10 cellular contexts compared by ENCODE assay signal in the genomic region with DNA sequence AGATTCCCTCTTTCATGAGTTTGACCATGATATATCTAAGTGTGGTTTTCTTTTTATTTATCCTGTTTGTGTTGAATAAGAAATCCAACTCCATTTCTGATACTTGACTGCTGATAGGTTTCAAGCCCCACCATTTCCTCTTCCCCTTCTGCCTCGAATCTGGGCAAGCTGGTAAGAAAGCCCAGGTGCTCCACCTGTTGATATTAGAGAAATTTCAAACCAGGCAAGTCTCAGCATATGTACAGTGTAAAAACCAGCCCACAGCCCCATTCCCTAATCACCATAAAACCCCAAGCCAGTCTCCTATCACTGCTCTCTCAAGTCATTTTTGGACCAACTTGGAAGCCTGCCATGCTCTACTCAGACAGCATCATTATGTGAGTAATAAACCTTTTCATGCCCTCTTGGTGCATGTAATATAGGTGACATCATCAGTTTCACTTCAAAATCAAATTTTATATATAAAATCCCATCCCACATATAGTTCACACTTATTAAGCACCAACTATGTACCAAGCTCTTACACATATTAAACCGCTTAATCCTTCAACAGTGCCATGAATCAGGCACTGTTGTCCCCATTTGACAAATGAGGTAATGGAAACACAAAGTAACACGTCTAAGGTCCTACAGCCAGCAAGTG. TPM values are rescaled to one million over a fixed set of nuclear protein-coding genes. Genes with fewer than 3 reads are reported as not detected.
DNase-seq lines count a peak whose midpoint lies in the region; ATAC-seq and TF ChIP-seq lines count a peak whose summit lies in the region.
"Had no signal": no experiment of that assay in that cellular context is flagged by ENCODE, and none has a peak within 500 bp of the region (broad histone marks: within the 10 kb centered on the region; RNA-seq: fewer than 3 reads in every experiment).

No MANE protein-coding gene starts in this region.

- H4K20me1 ChIP-seq in IMR-90 (ENCODE audit: insufficient read depth, low read length), result peaks cover 12% of the 10 kb centered on the region

- peak; percentile 44 for DNase-seq in DMS79 (lab: John Stamatoyannopoulos, UW)
- DNase-seq in IMR-90, result peak; percentile 76
- DNase-seq in activated naive CD8-positive, alpha-beta T cell treated with anti-CD3 and anti-CD28 coated beads for 36 hours, result peak; percentile 9
- no peak for DNase-seq in naive thymus-derived CD4-positive, alpha-beta T cell
- DNase-seq in pons (ENCODE audit: low spot score), result no peak
- no peak for DNase-seq in AG08396 (ENCODE audit: low spot score)
- DNase-seq: hippocampal formation had no signal

- in situ Hi-C loops in IMR-90 (cut with MboI; ENCODE audit: low sequenced_read_pairs), result no loop called here

- H2BK20ac ChIP-seq in IMR-90 (ENCODE audit: low read depth, low read length), result no peak overlapping the region

- H4K8ac ChIP-seq in IMR-90 (ENCODE audit: low read depth in 2 of 2, low read length in 2 of 2), result no peak overlapping the region

- H2AK9ac ChIP-seq in IMR-90 (replicated peaks; ENCODE audit: low read depth, low read length, poor library complexity), result no peak overlapping the region

- no peak; the same call in 1 of the 2 replicates for ATAC-seq in IMR-90 (ENCODE audit: low read depth)
- no peak for ATAC-seq in naive thymus-derived CD4-positive, alpha-beta T cell
- no peak for ATAC-seq in HG02870 (IDR thresholded peaks at IDR 0.05; ENCODE audit: unreplicated experiment)
- ATAC-seq in GM18868 (IDR thresholded peaks at IDR 0.05; ENCODE audit: unreplicated experiment), result no peak

- no peak overlapping the region for H3K9ac ChIP-seq in IMR-90 (ENCODE audit: low read depth, low read length)

- no peak for TF ChIP-seq RAD21 in IMR-90 (IDR thresholded peaks at IDR 0.05; ENCODE audit: low read length)

- H3K4me1 Mint-ChIP-seq in activated naive CD8-positive, alpha-beta T cell treated with anti-CD3 and anti-CD28 coated beads for 36 hours, result peaks cover 33% of the 10 kb centered on the region
- peaks cover 29 to 68% (median 63%) of the 10 kb centered on the region in 7 donors for H3K4me1 Mint-ChIP-seq in naive thymus-derived CD4-positive, alpha-beta T cell

- no peak overlapping the region for H3K56ac ChIP-seq in IMR-90 (ENCODE audit: extremely low read depth, insufficient read depth, low read length)

- H3K18ac ChIP-seq in IMR-90 (ENCODE audit: low read depth, low read length), result no peak overlapping the region

- no peak for TF ChIP-seq CTCF in IMR-90 (conservative IDR thresholded peaks at IDR 0.05; ENCODE audit: low read depth, low read length)

- no peaks in the 10 kb centered on the region for H3K9me3 ChIP-seq in IMR-90 (ENCODE audit: control insufficient read depth, insufficient read depth, low read length)
- no peaks in the 10 kb centered on the region for H3K9me3 ChIP-seq in naive thymus-derived CD4-positive, alpha-beta T cell (ENCODE audit: control insufficient read depth in 2 of 3, low read length in 3 of 3)

- H4K5ac ChIP-seq in IMR-90 (ENCODE audit: low read depth, low read length), result no peak overlapping the region

- H3K79me1 ChIP-seq in IMR-90 (ENCODE audit: low read depth in 1 of 2, low read length in 2 of 2), result peaks cover 16 to 45% of the 10 kb centered on the region in 2 experiments

- H3K4me3 ChIP-seq in IMR-90 (ENCODE audit: insufficient read depth, low read depth, low read length), result no peak overlapping the region
- no peak overlapping the region for H3K4me3 ChIP-seq in naive thymus-derived CD4-positive, alpha-beta T cell (ENCODE audit: low read length)
- H3K4me3 ChIP-seq: skin epidermis had no signal

- no peak overlapping the region for H3K4me2 ChIP-seq in IMR-90 (ENCODE audit: low read depth, low read length)

- no peak overlapping the region for H3K27ac ChIP-seq in IMR-90 (ENCODE audit: insufficient read depth, low read length)
- no peak overlapping the region for H3K27ac ChIP-seq in naive thymus-derived CD4-positive, alpha-beta T cell (ENCODE audit: low read depth, low read length)
- H3K27ac ChIP-seq: skin epidermis had no signal

- peaks cover 10% of the 10 kb centered on the region for H3K4me1 ChIP-seq in IMR-90 (ENCODE audit: control insufficient read depth, insufficient read depth, low read length)
- peaks cover 0 to 6% of the 10 kb centered on the region in 2 donors for H3K4me1 ChIP-seq in naive thymus-derived CD4-positive, alpha-beta T cell (ENCODE audit: control insufficient read depth in 2 of 2, insufficient read depth in 2 of 2, low read length in 2 of 2)

- dilution Hi-C loops in IMR-90 (cut with HindIII; ENCODE audit: low sequenced_read_pairs, unreplicated experiment), result no loop called here

- CTCF ChIA-PET in IMR-90 (lab: Yijun Ruan, JAX), result interaction anchor here (1.8 kb wide), 1 partner anchor 10 kb away, joined by 6 read pairs; no protein-coding TSS in a partner anchor
- CTCF ChIA-PET in naive thymus-derived CD4-positive, alpha-beta T cell (lab: Charles Lee), result no interaction called here

- TF ChIP-seq POLR2A in IMR-90 (IDR thresholded peaks at IDR 0.05; ENCODE audit: low read depth, low read length), result no peak

- H3K27ac Mint-ChIP-seq in activated naive CD8-positive, alpha-beta T cell treated with anti-CD3 and anti-CD28 coated beads for 36 hours, result peak overlapping the region; percentile 2
- peak overlapping the region in 6 of 9 donors; percentile 0 to 83 (median 19) for H3K27ac Mint-ChIP-seq in naive thymus-derived CD4-positive, alpha-beta T cell

- no peaks in the 10 kb centered on the region for H3K27me3 Mint-ChIP-seq in activated naive CD8-positive, alpha-beta T cell treated with anti-CD3 and anti-CD28 coated beads for 36 hours
- H3K27me3 Mint-ChIP-seq in naive thymus-derived CD4-positive, alpha-beta T cell, result no peaks in the 10 kb centered on the region

- no peak overlapping the region for H2AK5ac ChIP-seq in IMR-90 (ENCODE audit: low read depth, low read length)

- H3K4ac ChIP-seq in IMR-90 (ENCODE audit: low read depth, low read length), result no peak overlapping the region

- POLR2A ChIA-PET in IMR-90 (lab: Charles Lee; ENCODE audit: unreplicated experiment), result no interaction called here
- POLR2A ChIA-PET in naive thymus-derived CD4-positive, alpha-beta T cell (lab: Charles Lee), result no interaction called here

- H3K4me3 Mint-ChIP-seq in activated naive CD8-positive, alpha-beta T cell treated with anti-CD3 and anti-CD28 coated beads for 36 hours, result no peak overlapping the region
- H3K4me3 Mint-ChIP-seq in naive thymus-derived CD4-positive, alpha-beta T cell, result no peak overlapping the region

- H3K36me3 ChIP-seq in IMR-90 (ENCODE audit: control insufficient read depth, insufficient read depth, low read length), result peaks cover 4% of the 10 kb centered on the region; the same call in 1 of the 2 replicates
- H3K36me3 ChIP-seq in naive thymus-derived CD4-positive, alpha-beta T cell (ENCODE audit: control insufficient read depth in 2 of 3, insufficient read depth in 3 of 3, low read length in 3 of 3), result peaks cover 0 to 14% (median 0%) of the 10 kb centered on the region in 3 experiments

- H2BK15ac ChIP-seq in IMR-90 (ENCODE audit: low read depth, low read length), result no peak overlapping the region

- no peak overlapping the region for H2AFZ ChIP-seq in IMR-90 (replicated peaks; ENCODE audit: low read length, poor library complexity)

- no peaks in the 10 kb centered on the region for H3K27me3 ChIP-seq in IMR-90 (ENCODE audit: control insufficient read depth, insufficient read depth, low read length)
- H3K27me3 ChIP-seq in naive thymus-derived CD4-positive, alpha-beta T cell (ENCODE audit: control insufficient read depth in 2 of 2, insufficient read depth in 2 of 2, low read length in 2 of 2), result no peaks in the 10 kb centered on the region

- H2BK5ac ChIP-seq in IMR-90 (ENCODE audit: low read depth, low read length, poor library complexity, severe bottlenecking), result no peak overlapping the region

- intact Hi-C loops in IMR-90 (cut with micrococcal nuclease), result no loop called here
- intact Hi-C loops in naive thymus-derived CD4-positive, alpha-beta T cell (cut with micrococcal nuclease), result loop anchor here in 1 of 2 donors (5.0 kb wide), 1 partner anchor 33 kb away; no protein-coding TSS in a partner anchor

- WGBS in IMR-90 (ENCODE audit: extremely low coverage in 2 of 2, insufficient read length in 1 of 2), 2 experiments, result no CpG with 5 or more reads among the region's 3 CpGs

- H3K23ac ChIP-seq in IMR-90 (ENCODE audit: low read depth, low read length), result no peak overlapping the region

- BruUV-seq in IMR-90 (replicated peaks; lab: Mats Ljungman, UMichigan), result no TSS peak

- peaks cover 53% of the 10 kb centered on the region for H3K36me3 Mint-ChIP-seq in activated naive CD8-positive, alpha-beta T cell treated with anti-CD3 and anti-CD28 coated beads for 36 hours
- peaks cover 13 to 78% (median 47%) of the 10 kb centered on the region in 5 donors for H3K36me3 Mint-ChIP-seq in naive thymus-derived CD4-positive, alpha-beta T cell

- H2BK120ac ChIP-seq in IMR-90 (ENCODE audit: low read depth, low read length), result no peak overlapping the region

- no peak overlapping the region for H3K14ac ChIP-seq in IMR-90 (replicated peaks; ENCODE audit: low read depth, low read length)

- H4K91ac ChIP-seq in IMR-90 (ENCODE audit: insufficient read depth, low read depth, low read length), result no peak overlapping the region

- H3K9me1 ChIP-seq in IMR-90 (ENCODE audit: insufficient read depth, low read length), result peaks cover 5% of the 10 kb centered on the region

- H3K9me3 Mint-ChIP-seq in activated naive CD8-positive, alpha-beta T cell treated with anti-CD3 and anti-CD28 coated beads for 36 hours, result peaks cover 6% of the 10 kb centered on the region
- H3K9me3 Mint-ChIP-seq in naive thymus-derived CD4-positive, alpha-beta T cell, result peaks cover 0 to 10% (median 2%) of the 10 kb centered on the region in 11 donors

TF ChIP-seq in IMR-90, 13 proteins besides CTCF, POLR2A, EP300 and RAD21 (continues in another document):
- TF ChIP-seq FOS (IDR thresholded peaks at IDR 0.05; ENCODE audit: low read depth, low read length), result no peak
- TF ChIP-seq MAFK (IDR thresholded peaks at IDR 0.05; ENCODE audit: low read depth, low read length), result no peak
- TF ChIP-seq CHD1 (IDR thresholded peaks at IDR 0.05; ENCODE audit: low read depth, low read length), result no peak
- no peak for TF ChIP-seq MAZ (IDR thresholded peaks at IDR 0.05; ENCODE audit: borderline replicate concordance, low read depth, low read length)
- no peak for TF ChIP-seq BHLHE40 (IDR thresholded peaks at IDR 0.05; ENCODE audit: low read depth, low read length)

RNA-seq across cellular contexts. Expression of a gene that starts 46.6 kb away (rescaled TPM):
- 124 and 171 TPM in 2 replicates for total RNA-seq in IMR-90 (2012; rRNA removed)
- 35.8 and 41.7 TPM in 2 replicates for polyA plus RNA-seq in IMR-90 (2012; rRNA removed)
- 9.2 and 21.8 TPM in 2 replicates for polyA plus RNA-seq in IMR-90 (2012; cell fraction: cytosol; rRNA removed)
- 2.8 and 22.9 TPM in 2 replicates for polyA plus RNA-seq in IMR-90 (2012; cell fraction: nucleus; rRNA removed; ENCODE audit: low replicate concordance)
- 100 to 1,000 TPM; 101 to 105 TPM for total RNA-seq in activated naive CD8-positive, alpha-beta T cell treated with anti-CD3 and anti-CD28 coated beads for 36 hours
- total RNA-seq in naive thymus-derived CD4-positive, alpha-beta T cell, result 100 to 1,000 TPM; 100 to 164 (median 144) TPM
- 100 to 1,000 TPM in 1 of 2 donors, 10 to 100 TPM in 1; 91.3 to 111 TPM for polyA plus RNA-seq in naive thymus-derived CD4-positive, alpha-beta T cell

Comparison
In these comparisons a context has a peak if more than half of its experiments do, and no peak if none do; other contexts are left out.
1. DNase-seq: peak in DMS79 (single experiment), IMR-90 (single experiment) and activated naive CD8-positive, alpha-beta T cell treated with anti-CD3 and anti-CD28 coated beads for 36 hours (single experiment); none in naive thymus-derived CD4-positive, alpha-beta T cell (0 of 9), pons (single experiment) and AG08396 (single experiment).